ENCODE assay signal across 17 cellular contexts in genomic region chr11:16154715-16155396, GRCh38.
DNase-seq lines count a peak whose midpoint lies in the region; ATAC-seq, FAIRE-seq and TF ChIP-seq lines count a peak whose summit lies in the region.
"Had no signal": no experiment of that assay in that cellular context is flagged by ENCODE, and none has a peak within 500 bp of the region (broad histone marks: within the 10 kb centered on the region; RNA-seq: fewer than 3 reads in every experiment).

No MANE protein-coding gene starts in this region.

- TF ChIP-seq CTCF in bronchial epithelial cell (IDR thresholded peaks at IDR 0.05; ENCODE audit: insufficient read depth, low read length, severe bottlenecking) (no peak), right lobe of liver (IDR thresholded peaks at IDR 0.05) (no peak)

- no peak overlapping the region for H3K27ac ChIP-seq in right lobe of liver
- H3K27ac ChIP-seq: heart left ventricle had no signal

- intact Hi-C loops in right lobe of liver (cut with DNase I), result no loop called here

- WGBS in right lobe of liver (ENCODE audit: insufficient coverage, low coverage, low lambda C conversion rate, missing lambda C conversion rate), result 49% methylated on average over 4 of the region's 4 CpGs

- FAIRE-seq in bronchial epithelial cell (lab: Jason Lieb, UNC), result no peak
- FAIRE-seq: colon, TTC549 had no signal

- no peaks in the 10 kb centered on the region for H3K9me3 ChIP-seq in right lobe of liver
- H3K9me3 ChIP-seq: heart left ventricle had no signal

- H3K36me3 ChIP-seq in bronchial epithelial cell (ENCODE audit: control insufficient read depth, insufficient read depth, low read length) (no peaks in the 10 kb centered on the region), right lobe of liver (no peaks in the 10 kb centered on the region)
- H3K36me3 ChIP-seq: heart left ventricle had no signal

- peak; percentile 33 to 88 (median 64) for ATAC-seq in right lobe of liver
- ATAC-seq in HG03039 (IDR thresholded peaks at IDR 0.05; ENCODE audit: unreplicated experiment), result no peak
- ATAC-seq: heart left ventricle had no signal

- TF ChIP-seq POLR2A in right lobe of liver (IDR thresholded peaks at IDR 0.05), result no peak

- no peak overlapping the region for H3K4me3 Mint-ChIP-seq in activated CD4-positive, alpha-beta T cell treated with anti-CD3 and anti-CD28 coated beads, Interleukin-2, amount 10 ng/mL, durations not matched to agents 7 days and 5 days
- H3K4me3 Mint-ChIP-seq: activated CD4-positive, alpha-beta memory T cell treated with anti-CD3 and anti-CD28 coated beads for 36 hours; nephron had no signal

- H3K4me3 ChIP-seq in bronchial epithelial cell (ENCODE audit: low read depth, low read length), result no peak overlapping the region
- no peak overlapping the region for H3K4me3 ChIP-seq in right lobe of liver
- H3K4me3 ChIP-seq: heart left ventricle had no signal

- CTCF ChIA-PET in activated CD4-positive, alpha-beta T cell treated with anti-CD3 and anti-CD28 coated beads, Interleukin-2, amount 10 ng/mL, durations not matched to agents 7 days and 5 days (lab: Charles Lee), result no interaction called here

- H3K36me3 Mint-ChIP-seq in activated CD4-positive, alpha-beta T cell treated with anti-CD3 and anti-CD28 coated beads, Interleukin-2, amount 10 ng/mL, durations not matched to agents 7 days and 5 days (ENCODE audit: low read depth), result no peaks in the 10 kb centered on the region
- H3K36me3 Mint-ChIP-seq: activated CD4-positive, alpha-beta memory T cell treated with anti-CD3 and anti-CD28 coated beads for 36 hours had no signal

- DNase-seq in 8988T (peak; percentile 7), HT1080 (ENCODE audit: low read depth) (peak; percentile 81), bronchial epithelial cell (ENCODE audit: low read depth) (peak; percentile 89), right lobe of liver (no peak), COLO829 (ENCODE audit: low spot score) (no peak)
- no peak for DNase-seq in activated CD4-positive, alpha-beta T cell treated with anti-CD3 and anti-CD28 coated beads, Interleukin-2, amount 10 ng/mL, durations not matched to agents 7 days and 5 days
- DNase-seq in effector CD4-positive, alpha-beta T cell, result no peak
- DNase-seq: activated CD4-positive, alpha-beta memory T cell treated with anti-CD3 and anti-CD28 coated beads for 36 hours; activated T-cell treated with anti-CD3 and anti-CD28 coated beads, Interleukin-2, amount 50 U/mL, for 48 hours; erythroblast; heart left ventricle; NCI-H2171; retina had no signal

- H3K27me3 Mint-ChIP-seq in activated CD4-positive, alpha-beta T cell treated with anti-CD3 and anti-CD28 coated beads, Interleukin-2, amount 10 ng/mL, durations not matched to agents 7 days and 5 days, result no peaks in the 10 kb centered on the region
- H3K27me3 Mint-ChIP-seq: activated CD4-positive, alpha-beta memory T cell treated with anti-CD3 and anti-CD28 coated beads for 36 hours had no signal

- H3K4me1 ChIP-seq in right lobe of liver, result peaks cover 0 to 14% (median 0%) of the 10 kb centered on the region in 4 donors

- no peaks in the 10 kb centered on the region for H3K4me1 Mint-ChIP-seq in activated CD4-positive, alpha-beta T cell treated with anti-CD3 and anti-CD28 coated beads, Interleukin-2, amount 10 ng/mL, durations not matched to agents 7 days and 5 days

- no peak overlapping the region for H3K27ac Mint-ChIP-seq in activated CD4-positive, alpha-beta T cell treated with anti-CD3 and anti-CD28 coated beads, Interleukin-2, amount 10 ng/mL, durations not matched to agents 7 days and 5 days
- H3K27ac Mint-ChIP-seq: activated CD4-positive, alpha-beta memory T cell treated with anti-CD3 and anti-CD28 coated beads for 36 hours; nephron had no signal

- H3K9me3 Mint-ChIP-seq in activated CD4-positive, alpha-beta T cell treated with anti-CD3 and anti-CD28 coated beads, Interleukin-2, amount 10 ng/mL, durations not matched to agents 7 days and 5 days, result no peaks in the 10 kb centered on the region
- H3K9me3 Mint-ChIP-seq: activated CD4-positive, alpha-beta memory T cell treated with anti-CD3 and anti-CD28 coated beads for 36 hours; nephron had no signal

- H3K27me3 ChIP-seq in bronchial epithelial cell (ENCODE audit: control insufficient read depth, insufficient read depth, low read length) (no peaks in the 10 kb centered on the region), right lobe of liver (no peaks in the 10 kb centered on the region)
- H3K27me3 ChIP-seq: heart left ventricle had no signal

- POLR2A ChIA-PET in activated CD4-positive, alpha-beta T cell treated with anti-CD3 and anti-CD28 coated beads, Interleukin-2, amount 10 ng/mL, durations not matched to agents 7 days and 5 days (lab: Charles Lee), result no interaction called here

Comparison
In these comparisons a context has a peak if more than half of its experiments do, and no peak if none do; other contexts are left out.
1. DNase-seq: peak in 8988T (single experiment), HT1080 (single experiment) and bronchial epithelial cell (single experiment); none in right lobe of liver (0 of 3), activated CD4-positive, alpha-beta T cell treated with anti-CD3 and anti-CD28 coated beads, Interleukin-2, amount 10 ng/mL, durations not matched to agents 7 days and 5 days (single experiment), effector CD4-positive, alpha-beta T cell (single experiment) and COLO829 (single experiment).